In the genomic region with DNA sequence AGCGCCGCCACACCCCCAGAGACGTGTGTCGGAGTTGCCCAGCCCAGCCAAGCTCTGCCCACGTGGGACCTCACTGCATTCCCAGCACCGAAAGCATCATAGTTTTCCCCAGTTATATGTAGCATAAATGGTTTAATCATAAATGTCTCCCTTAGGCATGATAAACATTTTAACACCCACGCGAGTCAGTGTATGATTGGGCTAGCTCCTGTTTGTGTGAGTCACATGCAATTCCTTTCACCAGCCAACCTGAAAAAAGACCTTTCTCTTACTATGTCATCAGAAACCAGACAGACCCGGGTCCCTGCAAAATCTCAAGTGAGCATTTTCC, we compare ENCODE assay signal across 13 cellular contexts. TPM values are rescaled to one million over a fixed set of nuclear protein-coding genes. Genes with fewer than 3 reads are reported as not detected.
DNase-seq lines count a peak whose midpoint lies in the region; ATAC-seq, FAIRE-seq and TF ChIP-seq lines count a peak whose summit lies in the region.
"Had no signal": no experiment of that assay in that cellular context is flagged by ENCODE, and none has a peak within 500 bp of the region (broad histone marks: within the 10 kb centered on the region; RNA-seq: fewer than 3 reads in every experiment).

No MANE protein-coding gene starts in this region.

- no peak overlapping the region for H2AFZ ChIP-seq in astrocyte (ENCODE audit: low read depth, low read length)

- peaks cover 28% of the 10 kb centered on the region for H4K20me1 ChIP-seq in astrocyte (ENCODE audit: insufficient read depth, low read length)

- H3K27ac ChIP-seq in HEK293 (ENCODE audit: extremely low read depth, low read depth, low read length) (no peak overlapping the region), astrocyte (ENCODE audit: low read depth, low read length) (peak overlapping the region; percentile 43)
- H3K27ac ChIP-seq: neutrophil had no signal

- H3K4me1 ChIP-seq in HEK293 (ENCODE audit: control insufficient read depth, insufficient read depth, low read length): peaks cover 9% of the 10 kb centered on the region
- H3K4me1 ChIP-seq in astrocyte (ENCODE audit: insufficient read depth, low read length): peaks cover 18% of the 10 kb centered on the region

- CTCF ChIA-PET in HEK293 (lab: Yijun Ruan, JAX): interaction anchor here (0.5 to 6.7 kb wide), 8 partner anchors 8 to 331 kb away, joined by 3 to 65 read pairs (median 4); a partner anchor contains a TSS

- H3K9ac ChIP-seq in astrocyte (ENCODE audit: low read length): no peak overlapping the region

- peak overlapping the region; percentile 71 for H3K4me2 ChIP-seq in astrocyte (ENCODE audit: low read length)

- H3K4me1 Mint-ChIP-seq in astrocyte (ENCODE audit: low read depth, unreplicated experiment): peaks cover 34% of the 10 kb centered on the region
- H3K4me1 Mint-ChIP-seq in stimulated activated naive CD8-positive, alpha-beta T cell treated with anti-CD3 and anti-CD28 coated beads, Interleukin-15, Interleukin-2, amounts not matched to agents 100 ng/mL and 50 ng/mL, for 24 hours (ENCODE audit: low read depth): peaks cover 14% of the 10 kb centered on the region

- H3K9me3 Mint-ChIP-seq in astrocyte (ENCODE audit: unreplicated experiment): no peaks in the 10 kb centered on the region
- no peaks in the 10 kb centered on the region for H3K9me3 Mint-ChIP-seq in stimulated activated naive CD8-positive, alpha-beta T cell treated with anti-CD3 and anti-CD28 coated beads, Interleukin-15, Interleukin-2, amounts not matched to agents 100 ng/mL and 50 ng/mL, for 24 hours

- no peaks in the 10 kb centered on the region for H3K9me3 ChIP-seq in HEK293 (ENCODE audit: control insufficient read depth, insufficient read depth, low read depth, low read length)
- H3K9me3 ChIP-seq in astrocyte (ENCODE audit: insufficient read depth, low read depth, low read length): no peaks in the 10 kb centered on the region
- H3K9me3 ChIP-seq: neutrophil had no signal

- H3K27me3 Mint-ChIP-seq in astrocyte (ENCODE audit: low read depth, unreplicated experiment): no peaks in the 10 kb centered on the region
- H3K27me3 Mint-ChIP-seq in stimulated activated naive CD8-positive, alpha-beta T cell treated with anti-CD3 and anti-CD28 coated beads, Interleukin-15, Interleukin-2, amounts not matched to agents 100 ng/mL and 50 ng/mL, for 24 hours: no peaks in the 10 kb centered on the region

- POLR2A ChIA-PET in HEK293 (lab: Yijun Ruan, JAX): interaction anchor here (1.2 kb wide), 1 partner anchor 9 kb away, joined by 7 read pairs; a partner anchor contains a TSS

- peaks cover 4% of the 10 kb centered on the region for H3K36me3 Mint-ChIP-seq in astrocyte (ENCODE audit: low read depth, unreplicated experiment)
- peaks cover 12% of the 10 kb centered on the region for H3K36me3 Mint-ChIP-seq in stimulated activated naive CD8-positive, alpha-beta T cell treated with anti-CD3 and anti-CD28 coated beads, Interleukin-15, Interleukin-2, amounts not matched to agents 100 ng/mL and 50 ng/mL, for 24 hours (ENCODE audit: low read depth)

- H3K4me3 ChIP-seq in HEK293 (ENCODE audit: low read depth, low read length) (no peak overlapping the region), astrocyte (ENCODE audit: insufficient read depth, low read depth, low read length) (no peak overlapping the region)

- H3K27ac Mint-ChIP-seq in astrocyte (ENCODE audit: unreplicated experiment): peak overlapping the region; percentile 79
- peak overlapping the region; percentile 80 for H3K27ac Mint-ChIP-seq in stimulated activated naive CD8-positive, alpha-beta T cell treated with anti-CD3 and anti-CD28 coated beads, Interleukin-15, Interleukin-2, amounts not matched to agents 100 ng/mL and 50 ng/mL, for 24 hours

- TF ChIP-seq CTCF in HEK293 (tag by site-specific recombination; IDR thresholded peaks at IDR 0.05): no peak
- no peak for TF ChIP-seq CTCF in astrocyte (IDR thresholded peaks at IDR 0.05; ENCODE audit: insufficient read depth, low read depth, low read length)

- H3K4me3 Mint-ChIP-seq in astrocyte (ENCODE audit: unreplicated experiment): no peak overlapping the region
- H3K4me3 Mint-ChIP-seq in stimulated activated naive CD8-positive, alpha-beta T cell treated with anti-CD3 and anti-CD28 coated beads, Interleukin-15, Interleukin-2, amounts not matched to agents 100 ng/mL and 50 ng/mL, for 24 hours: no peak overlapping the region

- FAIRE-seq in astrocyte (lab: Jason Lieb, UNC): peak; percentile 34
- FAIRE-seq: GM12891, TTC549 had no signal

- DNase-seq in astrocyte (ENCODE audit: low read depth) (peak; percentile 83), iris pigment epithelial cell (ENCODE audit: low read depth) (peak; percentile 77), middle frontal gyrus (ENCODE audit: extremely low spot score, low spot score) (no peak)
- no peak for DNase-seq in activated naive CD4-positive, alpha-beta T cell treated with anti-CD3 and anti-CD28 coated beads, Interleukin-2, amount 50 U/mL, for 16 hours
- DNase-seq: cortex of kidney, NCI-H2081 treated with DMSO at 0.1 percent for 48 hours had no signal

- no peaks in the 10 kb centered on the region for H3K27me3 ChIP-seq in astrocyte (ENCODE audit: insufficient read depth, low read length)
- H3K27me3 ChIP-seq: neutrophil had no signal

- peaks cover 0 to 47% of the 10 kb centered on the region in 2 experiments; a peak in 1 of 3 replicates for H3K36me3 ChIP-seq in HEK293 (ENCODE audit: control insufficient read depth in 2 of 2, insufficient read depth in 1 of 2, low read length in 2 of 2)
- H3K36me3 ChIP-seq in astrocyte (ENCODE audit: insufficient read depth, low read length): no peaks in the 10 kb centered on the region

- no peak for ATAC-seq in HG02870 (IDR thresholded peaks at IDR 0.05; ENCODE audit: unreplicated experiment)
- ATAC-seq in GM19351 (IDR thresholded peaks at IDR 0.05; ENCODE audit: unreplicated experiment): no peak

- H3K79me2 ChIP-seq in astrocyte (ENCODE audit: insufficient read depth, low read length): peaks cover 1% of the 10 kb centered on the region

TF ChIP-seq in HEK293, 187 proteins besides CTCF, POLR2A, EP300 and RAD21:
- TF ChIP-seq SP7 (tag by site-specific recombination; IDR thresholded peaks at IDR 0.05) (no peak), ZNF24 (tag by site-specific recombination; IDR thresholded peaks at IDR 0.05) (no peak), ZNF138 (tag by site-specific recombination; IDR thresholded peaks at IDR 0.05; ENCODE audit: borderline replicate concordance) (no peak), ZFHX2 (tag by site-specific recombination; conservative IDR thresholded peaks at IDR 0.05) (peak; percentile 76), EGR2 (tag by site-specific recombination; IDR thresholded peaks at IDR 0.05; ENCODE audit: low read depth) (peak; percentile 42; the same call in 1 of the 2 replicates), ZNF146 (tag by site-specific recombination; IDR thresholded peaks at IDR 0.05) (no peak), PRDM1 (tag by site-specific recombination; IDR thresholded peaks at IDR 0.05) (0 out of 2 replicates have a peak, but pooled peaks have one; percentile 52), KLF16 (tag by site-specific recombination; IDR thresholded peaks at IDR 0.05) (no peak), GLIS2 (tag by site-specific recombination; IDR thresholded peaks at IDR 0.05) (no peak), ZNF837 (tag by site-specific recombination; IDR thresholded peaks at IDR 0.05) (no peak)
TF ChIP-seq in HEK293: peak in this region for 3.

RNA-seq across cellular contexts. Expression of a gene that starts 9.2 kb away (rescaled TPM):
- total RNA-seq in astrocyte: 30.4 and 34.1 TPM in 2 replicates

RNA-seq across cellular contexts. Expression of a gene that starts 13.3 kb away (rescaled TPM):
- not detected in 2 replicates for total RNA-seq in astrocyte

RNA-seq across cellular contexts. Expression of a gene that starts 32.6 kb away (rescaled TPM):
- 0.30 and 0.38 TPM in 2 replicates for total RNA-seq in astrocyte

RNA-seq across cellular contexts. Expression of a gene that starts 32.7 kb away (rescaled TPM):
- total RNA-seq in astrocyte: 26.5 and 29.2 TPM in 2 replicates

Comparison
In these comparisons a context has a peak if more than half of its experiments do, and no peak if none do; other contexts are left out.
1. DNase-seq: peak in astrocyte (single experiment) and iris pigment epithelial cell (single experiment); none in activated naive CD4-positive, alpha-beta T cell treated with anti-CD3 and anti-CD28 coated beads, Interleukin-2, amount 50 U/mL, for 16 hours (single experiment) and middle frontal gyrus (single experiment).